Comparison of ENCODE assay signal across 20 cellular contexts in genomic region chr14:104542871-104543830, GRCh38. TPM values are rescaled to one million over a fixed set of nuclear protein-coding genes. Genes with fewer than 3 reads are reported as not detected.
DNase-seq lines count a peak whose midpoint lies in the region; ATAC-seq and TF ChIP-seq lines count a peak whose summit lies in the region.
"Had no signal": no experiment of that assay in that cellular context is flagged by ENCODE, and none has a peak within 500 bp of the region (broad histone marks: within the 10 kb centered on the region; RNA-seq: fewer than 3 reads in every experiment).

No MANE protein-coding gene starts in this region.

- intact Hi-C loops in cardiac septum (cut with DNase I): no loop called here

- no peaks in the 10 kb centered on the region for H3K9me3 ChIP-seq in right atrium auricular region

- H3K36me3 ChIP-seq in right atrium auricular region: no peaks in the 10 kb centered on the region

- no peaks in the 10 kb centered on the region for H3K27me3 ChIP-seq in right atrium auricular region

- no peak overlapping the region for H3K27ac ChIP-seq in right atrium auricular region
- H3K27ac ChIP-seq: GM23248 had no signal

- ATAC-seq in stimulated activated naive CD8-positive, alpha-beta T cell treated with anti-CD3 and anti-CD28 coated beads, Interleukin-15, Interleukin-2, amounts not matched to agents 100 U/mL and 50 U/mL, for 24 hours: no peak
- ATAC-seq in HG03108 (IDR thresholded peaks at IDR 0.05; ENCODE audit: unreplicated experiment) (no peak), GM21576 (IDR thresholded peaks at IDR 0.05; ENCODE audit: unreplicated experiment) (no peak)
- ATAC-seq: PC-3 had no signal

- no peak for TF ChIP-seq CTCF in right atrium auricular region (IDR thresholded peaks at IDR 0.05)

- H3K4me1 ChIP-seq in right atrium auricular region: peaks cover 0 to 7% of the 10 kb centered on the region in 2 donors

- H3K4me3 ChIP-seq in right atrium auricular region: no peak overlapping the region
- H3K4me3 ChIP-seq: GM23248 had no signal

- peak; percentile 59 for DNase-seq in cardiac septum (ENCODE audit: low spot score)
- no peak for DNase-seq in right atrium auricular region (ENCODE audit: low spot score)
- peak; percentile 58 for DNase-seq in NCI-H69 (lab: John Stamatoyannopoulos, UW)
- DNase-seq in mesenteric fat pad (ENCODE audit: low spot score): peak; percentile 82
- no peak for DNase-seq in stimulated activated naive CD8-positive, alpha-beta T cell treated with anti-CD3 and anti-CD28 coated beads, Interleukin-15, Interleukin-2, amounts not matched to agents 100 U/mL and 50 U/mL, for 24 hours
- DNase-seq: ACHN; Calu3; CD4-positive, alpha-beta T cell; GM23248; HFFc6; IMR-90; NCI-H1417 treated with DMSO at 0.1 percent for 48 hours; NCI-H2029 treated with DMSO at 0.1 percent for 48 hours; NCI-H2227 treated with DMSO at 0.1 percent for 48 hours; NCI-H524 treated with DMSO at 0.1 percent for 48 hours; PC-3 had no signal

RNA-seq across cellular contexts. Expression of gene C14orf180, which starts 36.4 kb away (rescaled TPM):
- total RNA-seq in cardiac septum: 67.8 TPM
- 100 to 1,000 TPM in 1 of 2 donors, 10 to 100 TPM in 1; 59.5 to 135 TPM for total RNA-seq in right atrium auricular region
- total RNA-seq in mesenteric fat pad: 25.5 TPM
- total RNA-seq: Calu3; CD4-positive, alpha-beta T cell; GM23248; HFFc6; IMR-90; LHCN-M2; PC-3; SK-MEL-5 had no signal

Comparison
In these comparisons a context has a peak if more than half of its experiments do, and no peak if none do; other contexts are left out.
1. DNase-seq: peak in cardiac septum (single experiment), NCI-H69 (single experiment) and mesenteric fat pad (single experiment); none in right atrium auricular region (single experiment) and stimulated activated naive CD8-positive, alpha-beta T cell treated with anti-CD3 and anti-CD28 coated beads, Interleukin-15, Interleukin-2, amounts not matched to agents 100 U/mL and 50 U/mL, for 24 hours (single experiment).